Comparison of ENCODE assay signal across 8 cellular contexts in genomic region chr14:63642656-63643382, GRCh38. TPM values are rescaled to one million over a fixed set of nuclear protein-coding genes. Genes with fewer than 3 reads are reported as not detected.
A peak's percentile ranks its signal among the peaks of the same experiment; 100 is the strongest.
DNase-seq lines count a peak whose midpoint lies in the region; FAIRE-seq and TF ChIP-seq lines count a peak whose summit lies in the region.

No MANE protein-coding gene starts in this region.

- H3K4me3 ChIP-seq in Peyer's patch (peak overlapping the region; percentile 54 to 81 (median 68)), esophagus muscularis mucosa (peak overlapping the region; percentile 63 to 77 (median 68)), sigmoid colon (peak overlapping the region; percentile 42 to 69 (median 54))

- TF ChIP-seq EP300 in esophagus muscularis mucosa (IDR thresholded peaks at IDR 0.05) (no peak), sigmoid colon (IDR thresholded peaks at IDR 0.05) (no peak)

- H3K27me3 ChIP-seq in Peyer's patch (no peaks in the 10 kb centered on the region), esophagus muscularis mucosa (no peaks in the 10 kb centered on the region), sigmoid colon (no peaks in the 10 kb centered on the region)

- intact Hi-C loops in esophagus muscularis mucosa (cut with DNase I) (loop anchor here (5.0 to 10.0 kb wide), 4 partner anchors 84 to 256 kb away; partner anchors contain the start of genes PPP2R5E and SGPP1), sigmoid colon (cut with DNase I) (loop anchor here (1.0 to 5.0 kb wide), 3 partner anchors 84 to 241 kb away; partner anchors contain the start of genes PPP2R5E and SGPP1)

- no peaks in the 10 kb centered on the region for H3K36me3 ChIP-seq in Peyer's patch
- H3K36me3 ChIP-seq in esophagus muscularis mucosa = no peaks in the 10 kb centered on the region
- H3K36me3 ChIP-seq in sigmoid colon = no peaks in the 10 kb centered on the region

- peak overlapping the region; percentile 90 to 97 (median 96) for H3K27ac ChIP-seq in Peyer's patch
- H3K27ac ChIP-seq in esophagus muscularis mucosa (replicated peaks in 1 of 4) = peak overlapping the region; percentile 89 to 93 (median 92)
- H3K27ac ChIP-seq in sigmoid colon = peak overlapping the region; percentile 84 to 95 (median 89)

- no peak for DNase-seq in GM19239 (ENCODE audit: insufficient read length, low spot score)
- DNase-seq in Peyer's patch = no peak
- no peak for DNase-seq in esophagus muscularis mucosa (ENCODE audit: extremely low spot score)
- DNase-seq in sigmoid colon = no peak
- no peak for DNase-seq in NCI-H526 (lab: John Stamatoyannopoulos, UW)
- no peak for DNase-seq in activated effector memory CD4-positive, alpha-beta T cell treated with anti-CD3 and anti-CD28 coated beads, Interleukin-2, amount 50 U/mL, for 16 hours
- no peak for DNase-seq in NCI-H187 (lab: John Stamatoyannopoulos, UW)
- DNase-seq in hepatic stellate cell (ENCODE audit: low spot score) = no peak

- H3K9me3 ChIP-seq in Peyer's patch (no peaks in the 10 kb centered on the region), esophagus muscularis mucosa (no peaks in the 10 kb centered on the region), sigmoid colon (no peaks in the 10 kb centered on the region)

- WGBS in esophagus muscularis mucosa = 54% methylated on average over 8 of the region's 8 CpGs
- 71% methylated on average over 8 of the region's 8 CpGs for WGBS in sigmoid colon, 2 donors

- H3K4me1 ChIP-seq in Peyer's patch (peaks cover 0 to 14% (median 2%) of the 10 kb centered on the region in 4 donors), esophagus muscularis mucosa (peaks cover 5 to 17% (median 16%) of the 10 kb centered on the region in 4 donors), sigmoid colon (peaks cover 0 to 12% (median 6%) of the 10 kb centered on the region in 4 donors)

- TF ChIP-seq POLR2A in Peyer's patch (IDR thresholded peaks at IDR 0.05) = no peak
- no peak for TF ChIP-seq POLR2A in esophagus muscularis mucosa (IDR thresholded peaks at IDR 0.05; ENCODE audit: low read depth)
- no peak for TF ChIP-seq POLR2A in sigmoid colon (IDR thresholded peaks at IDR 0.05)

- FAIRE-seq in GM19239 (lab: Jason Lieb, UNC) = peak; percentile 71

- TF ChIP-seq CTCF in Peyer's patch (IDR thresholded peaks at IDR 0.05) (peak in 1 of 6 experiments; percentile 2), esophagus muscularis mucosa (IDR thresholded peaks at IDR 0.05) (no peak), sigmoid colon (IDR thresholded peaks at IDR 0.05) (no peak)

RNA-seq across cellular contexts. Expression of gene WDR89, which starts 1.1 kb away (rescaled TPM):
- 1 to 10 TPM; 3.2 to 7.4 (median 5.6) TPM for total RNA-seq in Peyer's patch
- 1 to 10 TPM; 4.5 to 9.6 (median 6.9) TPM for total RNA-seq in esophagus muscularis mucosa
- total RNA-seq in sigmoid colon = 1 to 10 TPM; 5.0 to 10.0 (median 7.9) TPM
- polyA plus RNA-seq in sigmoid colon = 1 to 10 TPM; 5.5 to 8.8 (median 6.0) TPM
